1 cellular context compared by ENCODE assay signal in the genomic region with DNA sequence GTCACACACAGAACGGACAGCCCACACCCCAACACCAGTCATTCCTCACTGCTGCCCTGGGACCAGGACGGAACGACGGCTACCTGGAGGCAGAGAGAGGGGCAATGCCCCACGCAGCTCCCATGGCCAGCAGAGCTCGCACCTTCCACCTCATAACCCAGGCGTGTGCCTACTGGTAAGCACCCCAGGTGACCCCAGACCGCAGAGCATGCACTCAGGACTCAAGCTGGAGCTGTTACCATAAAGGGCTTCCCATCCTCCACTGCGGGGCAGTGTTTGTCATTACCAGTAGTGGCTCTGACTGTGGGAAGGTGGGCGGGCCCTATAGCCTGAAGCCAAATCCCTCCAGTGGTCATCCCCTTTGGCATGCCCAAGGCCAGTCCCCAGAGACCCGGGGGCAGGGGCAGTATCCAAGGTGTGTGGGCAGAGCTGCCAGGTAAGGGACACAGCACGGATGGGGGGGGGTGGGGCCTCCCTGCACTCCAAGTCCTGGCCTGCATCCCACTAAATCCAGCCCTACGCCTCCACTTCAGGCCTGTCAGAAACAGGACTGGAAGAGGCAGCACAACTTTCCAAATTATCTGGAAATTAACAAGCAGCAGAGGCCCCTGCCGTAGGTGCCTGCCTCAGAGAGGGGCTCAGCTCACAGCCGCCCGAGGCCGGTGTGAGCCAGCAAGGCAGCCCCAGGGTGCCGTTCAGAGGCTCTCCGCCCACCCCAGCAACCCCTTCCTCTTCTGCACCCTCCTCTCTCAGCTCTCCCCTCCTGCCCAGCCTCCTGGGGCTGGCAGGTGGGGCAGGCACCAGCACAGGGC.
TF ChIP-seq lines count a peak whose summit lies in the region.

No MANE protein-coding gene starts in this region.

TF ChIP-seq in HepG2, 621 proteins besides CTCF, POLR2A, EP300 and RAD21 (continues in another document):
- TF ChIP-seq MEF2D (CRISPR knock-in tag; IDR thresholded peaks at IDR 0.05): 0 out of 2 replicates have a peak, but pooled peaks have one; percentile 32
- no peak for TF ChIP-seq FOXC1 (CRISPR knock-in tag; IDR thresholded peaks at IDR 0.05; ENCODE audit: borderline replicate concordance)
- peak; percentile 53 for TF ChIP-seq SALL1 (CRISPR knock-in tag; IDR thresholded peaks at IDR 0.05)
- peak; percentile 82; the same call in 1 of the 2 replicates for TF ChIP-seq HNRNPL (IDR thresholded peaks at IDR 0.05; ENCODE audit: low read depth, low read length)
- TF ChIP-seq POLR2AphosphoS2 (IDR thresholded peaks at IDR 0.05; ENCODE audit: low read depth, low read length): 0 out of 2 replicates have a peak, but pooled peaks have one; percentile 35
- TF ChIP-seq, protein P1, sequence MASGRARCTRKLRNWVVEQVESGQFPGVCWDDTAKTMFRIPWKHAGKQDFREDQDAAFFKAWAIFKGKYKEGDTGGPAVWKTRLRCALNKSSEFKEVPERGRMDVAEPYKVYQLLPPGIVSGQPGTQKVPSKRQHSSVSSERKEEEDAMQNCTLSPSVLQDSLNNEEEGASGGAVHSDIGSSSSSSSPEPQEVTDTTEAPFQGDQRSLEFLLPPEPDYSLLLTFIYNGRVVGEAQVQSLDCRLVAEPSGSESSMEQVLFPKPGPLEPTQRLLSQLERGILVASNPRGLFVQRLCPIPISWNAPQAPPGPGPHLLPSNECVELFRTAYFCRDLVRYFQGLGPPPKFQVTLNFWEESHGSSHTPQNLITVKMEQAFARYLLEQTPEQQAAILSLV (CRISPR knock-in tag; IDR thresholded peaks at IDR 0.05; ENCODE audit: borderline replicate concordance): no peak
- 0 out of 2 replicates have a peak, but pooled peaks have one; percentile 13 for TF ChIP-seq ZNF768 (CRISPR knock-in tag; IDR thresholded peaks at IDR 0.05)
- no peak for TF ChIP-seq FOXA1 (IDR thresholded peaks at IDR 0.05)
- TF ChIP-seq FOXA1 (CRISPR knock-in tag; IDR thresholded peaks at IDR 0.05): peak; percentile 60
- TF ChIP-seq GTF2F1 (IDR thresholded peaks at IDR 0.05; ENCODE audit: low read length): no peak
- 0 out of 2 replicates have a peak, but pooled peaks have one; percentile 10 for TF ChIP-seq SP4 (CRISPR knock-in tag; IDR thresholded peaks at IDR 0.05)
- no peak for TF ChIP-seq SOX6 (IDR thresholded peaks at IDR 0.05)
- TF ChIP-seq SOX6 (CRISPR knock-in tag; IDR thresholded peaks at IDR 0.05): no peak
- no peak; the same call in 1 of the 2 replicates for TF ChIP-seq HOXA3 (CRISPR knock-in tag; IDR thresholded peaks at IDR 0.05)
- no peak for TF ChIP-seq ZNF224 (CRISPR knock-in tag; IDR thresholded peaks at IDR 0.05)
- TF ChIP-seq ZFY (CRISPR knock-in tag; IDR thresholded peaks at IDR 0.05): peak; percentile 28; the same call in 1 of the 2 replicates
- TF ChIP-seq TOPORS (CRISPR knock-in tag; IDR thresholded peaks at IDR 0.05): no peak
- no peak for TF ChIP-seq SNRNP70 (IDR thresholded peaks at IDR 0.05; ENCODE audit: low read depth, low read length)
- TF ChIP-seq ZNF605 (CRISPR knock-in tag; IDR thresholded peaks at IDR 0.05): peak; percentile 50; the same call in 1 of the 2 replicates
- no peak for TF ChIP-seq ZFP90 (CRISPR knock-in tag; IDR thresholded peaks at IDR 0.05; ENCODE audit: borderline replicate concordance)
- no peak for TF ChIP-seq TFDP2 (CRISPR knock-in tag; IDR thresholded peaks at IDR 0.05)
- TF ChIP-seq ZNF496 (CRISPR knock-in tag; IDR thresholded peaks at IDR 0.05; ENCODE audit: insufficient replicate concordance): no peak
- TF ChIP-seq NR2F2 (IDR thresholded peaks at IDR 0.05; ENCODE audit: borderline replicate concordance, low read depth): no peak
- TF ChIP-seq SPEN (CRISPR knock-in tag; IDR thresholded peaks at IDR 0.05; ENCODE audit: low read depth): no peak
- TF ChIP-seq SMAD1 (CRISPR knock-in tag; IDR thresholded peaks at IDR 0.05; ENCODE audit: borderline replicate concordance, low read depth): 0 out of 2 replicates have a peak, but pooled peaks have one; percentile 7
- TF ChIP-seq SAP130 (CRISPR knock-in tag; IDR thresholded peaks at IDR 0.05; ENCODE audit: low read depth): peak; percentile 60
- TF ChIP-seq FOSL2 (CRISPR knock-in tag; IDR thresholded peaks at IDR 0.05): peak; percentile 30; the same call in 1 of the 2 replicates
- no peak for TF ChIP-seq ZBTB3 (CRISPR knock-in tag; IDR thresholded peaks at IDR 0.05; ENCODE audit: borderline replicate concordance, low read depth)
- TF ChIP-seq THYN1 (CRISPR knock-in tag; IDR thresholded peaks at IDR 0.05; ENCODE audit: borderline replicate concordance, low read depth): no peak
- TF ChIP-seq NR2C2 (CRISPR knock-in tag; IDR thresholded peaks at IDR 0.05; ENCODE audit: borderline replicate concordance): no peak
- TF ChIP-seq, protein P2, sequence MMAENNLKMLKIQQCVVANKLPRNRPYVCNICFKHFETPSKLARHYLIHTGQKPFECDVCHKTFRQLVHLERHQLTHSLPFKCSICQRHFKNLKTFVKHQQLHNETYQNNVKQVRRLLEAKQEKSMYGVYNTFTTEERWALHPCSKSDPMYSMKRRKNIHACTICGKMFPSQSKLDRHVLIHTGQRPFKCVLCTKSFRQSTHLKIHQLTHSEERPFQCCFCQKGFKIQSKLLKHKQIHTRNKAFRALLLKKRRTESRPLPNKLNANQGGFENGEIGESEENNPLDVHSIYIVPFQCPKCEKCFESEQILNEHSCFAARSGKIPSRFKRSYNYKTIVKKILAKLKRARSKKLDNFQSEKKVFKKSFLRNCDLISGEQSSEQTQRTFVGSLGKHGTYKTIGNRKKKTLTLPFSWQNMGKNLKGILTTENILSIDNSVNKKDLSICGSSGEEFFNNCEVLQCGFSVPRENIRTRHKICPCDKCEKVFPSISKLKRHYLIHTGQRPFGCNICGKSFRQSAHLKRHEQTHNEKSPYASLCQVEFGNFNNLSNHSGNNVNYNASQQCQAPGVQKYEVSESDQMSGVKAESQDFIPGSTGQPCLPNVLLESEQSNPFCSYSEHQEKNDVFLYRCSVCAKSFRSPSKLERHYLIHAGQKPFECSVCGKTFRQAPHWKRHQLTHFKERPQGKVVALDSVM (CRISPR knock-in tag; IDR thresholded peaks at IDR 0.05): 0 out of 2 replicates have a peak, but pooled peaks have one; percentile 8
- no peak for TF ChIP-seq ZNF354B (CRISPR knock-in tag; IDR thresholded peaks at IDR 0.05)
- peak; percentile 20; the same call in 1 of the 2 replicates for TF ChIP-seq TFDP1 (CRISPR knock-in tag; IDR thresholded peaks at IDR 0.05; ENCODE audit: borderline replicate concordance)
- TF ChIP-seq, protein P3, sequence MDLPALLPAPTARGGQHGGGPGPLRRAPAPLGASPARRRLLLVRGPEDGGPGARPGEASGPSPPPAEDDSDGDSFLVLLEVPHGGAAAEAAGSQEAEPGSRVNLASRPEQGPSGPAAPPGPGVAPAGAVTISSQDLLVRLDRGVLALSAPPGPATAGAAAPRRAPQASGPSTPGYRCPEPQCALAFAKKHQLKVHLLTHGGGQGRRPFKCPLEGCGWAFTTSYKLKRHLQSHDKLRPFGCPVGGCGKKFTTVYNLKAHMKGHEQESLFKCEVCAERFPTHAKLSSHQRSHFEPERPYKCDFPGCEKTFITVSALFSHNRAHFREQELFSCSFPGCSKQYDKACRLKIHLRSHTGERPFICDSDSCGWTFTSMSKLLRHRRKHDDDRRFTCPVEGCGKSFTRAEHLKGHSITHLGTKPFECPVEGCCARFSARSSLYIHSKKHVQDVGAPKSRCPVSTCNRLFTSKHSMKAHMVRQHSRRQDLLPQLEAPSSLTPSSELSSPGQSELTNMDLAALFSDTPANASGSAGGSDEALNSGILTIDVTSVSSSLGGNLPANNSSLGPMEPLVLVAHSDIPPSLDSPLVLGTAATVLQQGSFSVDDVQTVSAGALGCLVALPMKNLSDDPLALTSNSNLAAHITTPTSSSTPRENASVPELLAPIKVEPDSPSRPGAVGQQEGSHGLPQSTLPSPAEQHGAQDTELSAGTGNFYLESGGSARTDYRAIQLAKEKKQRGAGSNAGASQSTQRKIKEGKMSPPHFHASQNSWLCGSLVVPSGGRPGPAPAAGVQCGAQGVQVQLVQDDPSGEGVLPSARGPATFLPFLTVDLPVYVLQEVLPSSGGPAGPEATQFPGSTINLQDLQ (CRISPR knock-in tag; IDR thresholded peaks at IDR 0.05): 0 out of 2 replicates have a peak, but pooled peaks have one; percentile 12
- TF ChIP-seq, protein P4, sequence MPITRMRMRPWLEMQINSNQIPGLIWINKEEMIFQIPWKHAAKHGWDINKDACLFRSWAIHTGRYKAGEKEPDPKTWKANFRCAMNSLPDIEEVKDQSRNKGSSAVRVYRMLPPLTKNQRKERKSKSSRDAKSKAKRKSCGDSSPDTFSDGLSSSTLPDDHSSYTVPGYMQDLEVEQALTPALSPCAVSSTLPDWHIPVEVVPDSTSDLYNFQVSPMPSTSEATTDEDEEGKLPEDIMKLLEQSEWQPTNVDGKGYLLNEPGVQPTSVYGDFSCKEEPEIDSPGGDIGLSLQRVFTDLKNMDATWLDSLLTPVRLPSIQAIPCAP (CRISPR knock-in tag; IDR thresholded peaks at IDR 0.05; ENCODE audit: low read depth): no peak
- 0 out of 2 replicates have a peak, but pooled peaks have one; percentile 23 for TF ChIP-seq EED (CRISPR knock-in tag; IDR thresholded peaks at IDR 0.05)
- no peak for TF ChIP-seq ZSCAN31 (CRISPR knock-in tag; IDR thresholded peaks at IDR 0.05; ENCODE audit: low read depth)
- 0 out of 2 replicates have a peak, but pooled peaks have one; percentile 33 for TF ChIP-seq YEATS2 (CRISPR knock-in tag; IDR thresholded peaks at IDR 0.05; ENCODE audit: borderline replicate concordance)
- 0 out of 2 replicates have a peak, but pooled peaks have one; percentile 29 for TF ChIP-seq ZBTB20 (CRISPR knock-in tag; IDR thresholded peaks at IDR 0.05; ENCODE audit: borderline replicate concordance, low read depth)
- no peak for TF ChIP-seq ZUFSP (CRISPR knock-in tag; IDR thresholded peaks at IDR 0.05; ENCODE audit: borderline replicate concordance)
- TF ChIP-seq, protein P5, sequence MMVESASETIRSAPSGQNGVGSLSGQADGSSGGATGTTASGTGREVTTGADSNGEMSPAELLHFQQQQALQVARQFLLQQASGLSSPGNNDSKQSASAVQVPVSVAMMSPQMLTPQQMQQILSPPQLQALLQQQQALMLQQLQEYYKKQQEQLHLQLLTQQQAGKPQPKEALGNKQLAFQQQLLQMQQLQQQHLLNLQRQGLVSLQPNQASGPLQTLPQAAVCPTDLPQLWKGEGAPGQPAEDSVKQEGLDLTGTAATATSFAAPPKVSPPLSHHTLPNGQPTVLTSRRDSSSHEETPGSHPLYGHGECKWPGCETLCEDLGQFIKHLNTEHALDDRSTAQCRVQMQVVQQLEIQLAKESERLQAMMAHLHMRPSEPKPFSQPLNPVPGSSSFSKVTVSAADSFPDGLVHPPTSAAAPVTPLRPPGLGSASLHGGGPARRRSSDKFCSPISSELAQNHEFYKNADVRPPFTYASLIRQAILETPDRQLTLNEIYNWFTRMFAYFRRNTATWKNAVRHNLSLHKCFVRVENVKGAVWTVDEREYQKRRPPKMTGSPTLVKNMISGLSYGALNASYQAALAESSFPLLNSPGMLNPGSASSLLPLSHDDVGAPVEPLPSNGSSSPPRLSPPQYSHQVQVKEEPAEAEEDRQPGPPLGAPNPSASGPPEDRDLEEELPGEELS (CRISPR knock-in tag; IDR thresholded peaks at IDR 0.05): 0 out of 2 replicates have a peak, but pooled peaks have one; percentile 5
- TF ChIP-seq, protein P6, sequence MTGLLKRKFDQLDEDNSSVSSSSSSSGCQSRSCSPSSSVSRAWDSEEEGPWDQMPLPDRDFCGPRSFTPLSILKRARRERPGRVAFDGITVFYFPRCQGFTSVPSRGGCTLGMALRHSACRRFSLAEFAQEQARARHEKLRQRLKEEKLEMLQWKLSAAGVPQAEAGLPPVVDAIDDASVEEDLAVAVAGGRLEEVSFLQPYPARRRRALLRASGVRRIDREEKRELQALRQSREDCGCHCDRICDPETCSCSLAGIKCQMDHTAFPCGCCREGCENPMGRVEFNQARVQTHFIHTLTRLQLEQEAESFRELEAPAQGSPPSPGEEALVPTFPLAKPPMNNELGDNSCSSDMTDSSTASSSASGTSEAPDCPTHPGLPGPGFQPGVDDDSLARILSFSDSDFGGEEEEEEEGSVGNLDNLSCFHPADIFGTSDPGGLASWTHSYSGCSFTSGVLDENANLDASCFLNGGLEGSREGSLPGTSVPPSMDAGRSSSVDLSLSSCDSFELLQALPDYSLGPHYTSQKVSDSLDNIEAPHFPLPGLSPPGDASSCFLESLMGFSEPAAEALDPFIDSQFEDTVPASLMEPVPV (CRISPR knock-in tag; IDR thresholded peaks at IDR 0.05): no peak
